ENCODE assay signal across 23 cellular contexts in genomic region chr3:124611520-124611919, GRCh38.
"Had no signal": no experiment of that assay in that cellular context is flagged by ENCODE, and none has a peak within 500 bp of the region (broad histone marks: within the 10 kb centered on the region; RNA-seq: fewer than 3 reads in every experiment).

No MANE protein-coding gene starts in this region.

- ATAC-seq: activated T-cell treated with anti-CD3 and anti-CD28 coated beads, Interleukin-2, amount 50 U/mL, for 72 hours; natural killer cell; stimulated activated effector memory CD8-positive, alpha-beta T cell treated with anti-CD3 and anti-CD28 coated beads, Interleukin-12 subunit alpha, Interleukin-12 subunit beta, amount 100 ng/mL, for 72 hours had no signal

- H3K27me3 ChIP-seq: heart right ventricle, stomach, suprapubic skin, uterus had no signal

- H3K4me1 ChIP-seq: suprapubic skin, uterus had no signal

- H3K36me3 ChIP-seq: heart right ventricle, stomach, suprapubic skin, uterus had no signal

- H3K9me3 ChIP-seq: heart right ventricle, stomach, suprapubic skin, uterus had no signal

- H3K27ac ChIP-seq: stomach, suprapubic skin, uterus had no signal

- FAIRE-seq: endometrium, keratinocyte had no signal

- H3K4me3 ChIP-seq: heart right ventricle, lung, stomach, suprapubic skin, uterus had no signal

- DNase-seq: activated CD4-positive, alpha-beta T cell treated with anti-CD3 and anti-CD28 coated beads for 4 hours; activated CD4-positive, alpha-beta T cell treated with anti-CD3 and anti-CD28 coated beads, Interleukin-2, amount 50 U/mL, for 48 hours; activated CD4-positive, CD25-positive, alpha-beta regulatory T cell; activated effector memory CD4-positive, alpha-beta T cell treated with Interleukin-2 at 50 U/mL for 16 hours; activated naive CD4-positive, alpha-beta T cell treated with anti-CD3 and anti-CD28 coated beads for 36 hours; activated naive CD8-positive, alpha-beta T cell treated with anti-CD3 and anti-CD28 coated beads, Interleukin-2, amount 10 ng/mL, durations not matched to agents 7 days and 5 days; activated T-cell treated with anti-CD3 and anti-CD28 coated beads, Interleukin-2, amount 50 U/mL, for 72 hours; amniotic stem cell; effector CD4-positive, alpha-beta T cell; erythroblast; foreskin fibroblast; heart right ventricle; natural killer cell; stimulated activated CD4-positive, alpha-beta T cell treated with anti-CD3 and anti-CD28 coated beads, Interleukin-1b, Interleukin-23, amount 100 ng/mL, for 48 hours; stomach; T-helper 9 cell; trophoblast cell; uterus had no signal
